Comparison of ENCODE assay signal across 2 cellular contexts in genomic region chr2:231613655-231614558, GRCh38.
TF ChIP-seq lines count a peak whose summit lies in the region.

No MANE protein-coding gene starts in this region.

TF ChIP-seq in HCT116, 20 proteins besides CTCF, POLR2A, EP300 and RAD21 (continued from another document):
- TF ChIP-seq YY1 (IDR thresholded peaks at IDR 0.05; ENCODE audit: extremely low read depth, insufficient replicate concordance, low read depth, low read length) (peak; percentile 18), FOSL1 (IDR thresholded peaks at IDR 0.05; ENCODE audit: low read depth) (no peak), POLR2AphosphoS5 (IDR thresholded peaks at IDR 0.05; ENCODE audit: low read depth, low read length) (peak; percentile 71; the same call in 1 of the 2 replicates)

TF ChIP-seq in GM12878, 131 proteins besides CTCF, POLR2A, EP300 and RAD21 (continued from another document and continues in another):
- TF ChIP-seq NKRF (conservative IDR thresholded peaks at IDR 0.05) (peak; percentile 64; the same call in 1 of the 2 replicates), HDGF (IDR thresholded peaks at IDR 0.05) (peak; percentile 90), RFX5 (IDR thresholded peaks at IDR 0.05; ENCODE audit: low read depth, low read length) (no peak), RBBP5 (conservative IDR thresholded peaks at IDR 0.05) (no peak), SMC3 (IDR thresholded peaks at IDR 0.05; ENCODE audit: borderline replicate concordance, low read length) (no peak), RUNX3 (IDR thresholded peaks at IDR 0.05; ENCODE audit: low read length) (0 out of 2 replicates have a peak, but pooled peaks have one; percentile 36), HCFC1 (IDR thresholded peaks at IDR 0.05; ENCODE audit: low read length) (peak; percentile 18), ESRRA (IDR thresholded peaks at IDR 0.05; ENCODE audit: low read length) (no peak), POLR2AphosphoS2 (IDR thresholded peaks at IDR 0.05; ENCODE audit: low read depth, low read length) (peak; percentile 81; the same call in 1 of the 2 replicates), IKZF1 (conservative IDR thresholded peaks at IDR 0.05) (peak; percentile 96), ZNF622 (IDR thresholded peaks at IDR 0.05) (no peak), IKZF2 (IDR thresholded peaks at IDR 0.05) (peak; percentile 81 to 90), NR2C1 (IDR thresholded peaks at IDR 0.05) (no peak), BCL3 (IDR thresholded peaks at IDR 0.05; ENCODE audit: borderline replicate concordance, insufficient read depth, low read depth, low read length, poor library complexity, severe bottlenecking) (peak; percentile 42), TCF12 (IDR thresholded peaks at IDR 0.05; ENCODE audit: low read depth, low read length) (peak; percentile 88; the same call in 1 of the 2 replicates), MYB (IDR thresholded peaks at IDR 0.05; ENCODE audit: borderline replicate concordance, low read depth, low read length) (peak; percentile 94), ZSCAN29 (IDR thresholded peaks at IDR 0.05) (peak; percentile 48; the same call in 1 of the 2 replicates), GABPA (IDR thresholded peaks at IDR 0.05; ENCODE audit: low read depth) (no peak), BRCA1 (IDR thresholded peaks at IDR 0.05; ENCODE audit: low read depth, low read length) (no peak), TBL1XR1 (IDR thresholded peaks at IDR 0.05; ENCODE audit: low read depth, low read length) (peak; percentile 74; the same call in 1 of the 2 replicates), TCF7 (IDR thresholded peaks at IDR 0.05; ENCODE audit: borderline replicate concordance) (no peak), ASH2L (IDR thresholded peaks at IDR 0.05; ENCODE audit: borderline replicate concordance, low read depth) (no peak; the same call in 1 of the 2 replicates), EZH2 (IDR thresholded peaks at IDR 0.05; ENCODE audit: borderline replicate concordance, control insufficient read depth, low read depth, low read length) (no peak), CEBPZ (IDR thresholded peaks at IDR 0.05; ENCODE audit: low read depth, low read length) (no peak), ATF2 (IDR thresholded peaks at IDR 0.05; ENCODE audit: low read length) (no peak), YBX1 (IDR thresholded peaks at IDR 0.05) (no peak), WRNIP1 (IDR thresholded peaks at IDR 0.05; ENCODE audit: borderline replicate concordance, low read depth, low read length) (no peak), ATF3 (IDR thresholded peaks at IDR 0.05; ENCODE audit: borderline replicate concordance, extremely low read depth, low read depth, low read length) (no peak), SKIL (IDR thresholded peaks at IDR 0.05; ENCODE audit: low read depth, poor library complexity, severe bottlenecking) (peak; percentile 62), POLR2AphosphoS5 (IDR thresholded peaks at IDR 0.05; ENCODE audit: low read length) (peak; percentile 79), CUX1 (IDR thresholded peaks at IDR 0.05; ENCODE audit: insufficient replicate concordance, low read depth, low read length) (no peak), RB1 (IDR thresholded peaks at IDR 0.05; ENCODE audit: borderline replicate concordance) (peak; percentile 79; the same call in 1 of the 2 replicates), ATF7 (IDR thresholded peaks at IDR 0.05; ENCODE audit: low read depth) (peak; percentile 51), RCOR1 (conservative IDR thresholded peaks at IDR 0.05; ENCODE audit: low read depth, low read length) (no peak; the same call in 1 of the 2 replicates), FOS (IDR thresholded peaks at IDR 0.05; ENCODE audit: borderline replicate concordance, extremely low read depth, insufficient read length) (no peak), KDM1A (IDR thresholded peaks at IDR 0.05; ENCODE audit: borderline replicate concordance) (no peak), CEBPB (IDR thresholded peaks at IDR 0.05; ENCODE audit: borderline replicate concordance in 1 of 2, low read depth in 2 of 2, low read length in 2 of 2) (no peak), MAX (IDR thresholded peaks at IDR 0.05; ENCODE audit: low read depth, low read length) (peak; percentile 84), PBX3 (IDR thresholded peaks at IDR 0.05; ENCODE audit: insufficient replicate concordance, low read depth, low read length) (peak; percentile 35), NR2F1 (conservative IDR thresholded peaks at IDR 0.05) (peak; percentile 75), SMAD5 (IDR thresholded peaks at IDR 0.05; ENCODE audit: low read depth) (peak; percentile 78)
